Comparison of ENCODE assay signal across 8 cellular contexts in the genomic region with DNA sequence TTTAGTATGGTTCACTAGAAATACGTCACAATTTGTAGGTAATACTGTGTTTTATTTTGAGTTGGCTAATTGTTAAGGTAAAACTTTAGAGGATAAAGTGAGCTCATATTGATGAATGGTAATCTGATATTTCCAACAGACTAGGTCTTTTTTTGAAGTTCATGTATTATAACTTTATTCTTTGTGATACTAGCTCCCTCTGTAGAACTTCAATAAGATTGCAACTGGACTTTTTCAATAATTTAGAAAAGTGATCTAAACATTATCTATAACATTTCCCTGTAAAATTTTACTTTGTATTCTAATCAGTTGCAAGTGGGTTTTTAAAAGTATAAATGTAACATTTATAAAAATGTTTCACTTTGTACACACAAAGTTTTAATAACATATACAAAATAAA.
DNase-seq lines count a peak whose midpoint lies in the region; ATAC-seq, FAIRE-seq and TF ChIP-seq lines count a peak whose summit lies in the region.

No MANE protein-coding gene starts in this region.

- TF ChIP-seq CTCF in SU-DHL-6 (IDR thresholded peaks at IDR 0.05; ENCODE audit: insufficient read depth, low read length, poor library complexity, severe bottlenecking) = peak; percentile 19

- ATAC-seq in activated CD8-positive, alpha-beta memory T cell treated with anti-CD3 and anti-CD28 coated beads, Interleukin-2, amount 10 ng/mL, durations not matched to agents 7 days and 5 days = no peak
- ATAC-seq in HG03469 (IDR thresholded peaks at IDR 0.05; ENCODE audit: unreplicated experiment) = no peak

- H3K4me3 Mint-ChIP-seq in activated CD8-positive, alpha-beta memory T cell treated with anti-CD3 and anti-CD28 coated beads, Interleukin-2, amount 10 ng/mL, durations not matched to agents 7 days and 5 days = no peak overlapping the region

- CTCF ChIA-PET in activated CD8-positive, alpha-beta memory T cell treated with anti-CD3 and anti-CD28 coated beads, Interleukin-2, amount 10 ng/mL, durations not matched to agents 7 days and 5 days (lab: Charles Lee) = interaction anchor here (0.7 to 3.2 kb wide), 9 partner anchors 9 to 355 kb away, joined by 3 to 15 read pairs (median 6); a partner anchor contains a TSS

- no peaks in the 10 kb centered on the region for H3K79me2 ChIP-seq in SU-DHL-6 (ENCODE audit: insufficient read depth, low read length)

- H3K36me3 ChIP-seq in SU-DHL-6 (ENCODE audit: low read length) = no peaks in the 10 kb centered on the region

- DNase-seq in GM03348 (ENCODE audit: low spot score) = peak; percentile 43
- peak; percentile 19 for DNase-seq in iris pigment epithelial cell (ENCODE audit: low read depth)
- no peak for DNase-seq in SHP77 treated with DMSO at 0.1 percent for 48 hours (lab: John Stamatoyannopoulos, UW)
- no peak for DNase-seq in activated CD8-positive, alpha-beta memory T cell treated with anti-CD3 and anti-CD28 coated beads, Interleukin-2, amount 10 ng/mL, durations not matched to agents 7 days and 5 days
- no peak for DNase-seq in glomerular visceral epithelial cell (ENCODE audit: extremely low spot score)

- H3K9me3 ChIP-seq in SU-DHL-6 (ENCODE audit: insufficient read depth, low read length) = no peaks in the 10 kb centered on the region

- peaks cover 1% of the 10 kb centered on the region for H3K36me3 Mint-ChIP-seq in activated CD8-positive, alpha-beta memory T cell treated with anti-CD3 and anti-CD28 coated beads, Interleukin-2, amount 10 ng/mL, durations not matched to agents 7 days and 5 days

- H3K9me2 ChIP-seq in SU-DHL-6 (replicated peaks; ENCODE audit: insufficient read depth, low read length) = no peaks in the 10 kb centered on the region

- H3K4me2 ChIP-seq in SU-DHL-6 (ENCODE audit: low read depth, low read length, poor library complexity, severe bottlenecking) = no peak overlapping the region

- H3K27ac ChIP-seq in SU-DHL-6 (ENCODE audit: low read depth, low read length) = no peak overlapping the region

- H3K9me3 Mint-ChIP-seq in activated CD8-positive, alpha-beta memory T cell treated with anti-CD3 and anti-CD28 coated beads, Interleukin-2, amount 10 ng/mL, durations not matched to agents 7 days and 5 days (ENCODE audit: low read depth) = no peaks in the 10 kb centered on the region

- H3K4me1 Mint-ChIP-seq in activated CD8-positive, alpha-beta memory T cell treated with anti-CD3 and anti-CD28 coated beads, Interleukin-2, amount 10 ng/mL, durations not matched to agents 7 days and 5 days = no peaks in the 10 kb centered on the region

- H3K9ac ChIP-seq in SU-DHL-6 (ENCODE audit: low read length) = no peak overlapping the region

- H3K27ac Mint-ChIP-seq in activated CD8-positive, alpha-beta memory T cell treated with anti-CD3 and anti-CD28 coated beads, Interleukin-2, amount 10 ng/mL, durations not matched to agents 7 days and 5 days = no peak overlapping the region

- peak; percentile 98 for FAIRE-seq in A204.1 (lab: Jason Lieb, UNC)

- no peaks in the 10 kb centered on the region for H4K20me1 ChIP-seq in SU-DHL-6 (ENCODE audit: low read depth, low read length)

- H3K4me3 ChIP-seq in SU-DHL-6 (ENCODE audit: insufficient read depth, low read length, poor library complexity, severe bottlenecking) = no peak overlapping the region

- H3K27me3 ChIP-seq in SU-DHL-6 (ENCODE audit: low read length) = no peaks in the 10 kb centered on the region

- H2AFZ ChIP-seq in SU-DHL-6 (ENCODE audit: low read depth, low read length, severe bottlenecking) = no peak overlapping the region

- H3F3A ChIP-seq in SU-DHL-6 (ENCODE audit: insufficient read depth) = no peaks in the 10 kb centered on the region

- no peaks in the 10 kb centered on the region for H3K27me3 Mint-ChIP-seq in activated CD8-positive, alpha-beta memory T cell treated with anti-CD3 and anti-CD28 coated beads, Interleukin-2, amount 10 ng/mL, durations not matched to agents 7 days and 5 days

Comparison
In these comparisons a context has a peak if more than half of its experiments do, and no peak if none do; other contexts are left out.
1. DNase-seq: peak in GM03348 (single experiment) and iris pigment epithelial cell (single experiment); none in SHP77 treated with DMSO at 0.1 percent for 48 hours (single experiment), activated CD8-positive, alpha-beta memory T cell treated with anti-CD3 and anti-CD28 coated beads, Interleukin-2, amount 10 ng/mL, durations not matched to agents 7 days and 5 days (single experiment) and glomerular visceral epithelial cell (single experiment).